In the genomic region with DNA sequence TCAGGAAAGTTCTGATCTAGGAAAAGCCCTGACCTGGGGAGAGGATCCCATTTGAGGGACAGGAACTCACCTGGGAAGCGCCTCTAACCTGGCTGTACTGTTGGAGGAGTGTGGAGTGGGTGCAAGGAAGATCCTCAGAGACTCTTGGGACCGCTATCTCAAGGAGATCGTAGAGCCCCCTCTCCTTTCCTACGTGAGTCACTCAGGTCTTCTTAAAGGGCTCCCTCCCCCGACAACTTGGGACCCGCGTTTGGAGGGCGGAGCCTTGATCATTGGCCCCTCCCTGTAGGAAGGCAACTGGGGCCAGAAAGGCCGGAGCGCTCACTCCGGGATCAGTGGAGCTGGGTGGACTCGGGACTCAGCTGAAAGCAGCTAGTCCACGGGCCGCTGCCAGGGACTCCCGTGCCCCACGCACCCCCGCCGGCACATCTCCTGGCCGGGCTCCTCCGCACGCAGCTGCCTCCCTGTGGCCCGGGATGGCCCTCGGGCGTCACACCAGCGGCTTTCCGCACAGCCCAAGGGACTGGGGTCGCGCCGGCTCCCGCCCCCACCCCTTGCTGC, we compare ENCODE assay signal across 8 cellular contexts. TPM values are rescaled to one million over a fixed set of nuclear protein-coding genes. Genes with fewer than 3 reads are reported as not detected.
DNase-seq lines count a peak whose midpoint lies in the region; ATAC-seq and TF ChIP-seq lines count a peak whose summit lies in the region.

No MANE protein-coding gene starts in this region.

- H3K4me1 Mint-ChIP-seq in naive B cell, result peaks cover 13 to 25% (median 23%) of the 10 kb centered on the region in 3 donors

- peak overlapping the region; percentile 66 to 96 (median 90) for H3K4me3 ChIP-seq in esophagus squamous epithelium

- H3K27me3 Mint-ChIP-seq in naive B cell, result peaks cover 0 to 18% (median 11%) of the 10 kb centered on the region in 3 donors

- DNase-seq in GM03348 (ENCODE audit: low spot score) (peak; percentile 88), NCI-H82 (lab: John Stamatoyannopoulos, UW) (peak; percentile 79), activated T-cell treated with anti-CD3 and anti-CD28 coated beads for 4 hours (peak; percentile 59), esophagus squamous epithelium (lab: John Stamatoyannopoulos, UW) (no peak), naive B cell (peak; percentile 7), substantia nigra (lab: John Stamatoyannopoulos, UW) (peak in 20 of 49 donors; percentile 9 to 75 (median 43)), DMS114 treated with DMSO at 0.1 percent for 48 hours (lab: John Stamatoyannopoulos, UW; ENCODE audit: unreplicated experiment) (no peak)

- peak overlapping the region; percentile 82 to 94 (median 89) for H3K4me3 Mint-ChIP-seq in naive B cell

- H3K9me3 ChIP-seq in esophagus squamous epithelium, result no peaks in the 10 kb centered on the region

- peak; percentile 7 for ATAC-seq in HG02623 (IDR thresholded peaks at IDR 0.05; ENCODE audit: unreplicated experiment)
- peak; percentile 22 to 45 for ATAC-seq in naive B cell (ENCODE audit: low read depth in 2 of 2)

- H3K27me3 ChIP-seq in esophagus squamous epithelium, result no peaks in the 10 kb centered on the region

- H3K27ac ChIP-seq in esophagus squamous epithelium (peak overlapping the region; percentile 56 to 88 (median 86)), substantia nigra (ENCODE audit: low read depth, low read length, poor library complexity, severe bottlenecking) (peak overlapping the region; percentile 82)

- no peak overlapping the region for H3K27ac Mint-ChIP-seq in naive B cell

- intact Hi-C loops in esophagus squamous epithelium (cut with DNase I), result no loop called here

- H3K36me3 Mint-ChIP-seq in naive B cell, result no peaks in the 10 kb centered on the region

- no peaks in the 10 kb centered on the region for H3K9me3 Mint-ChIP-seq in naive B cell

- peak in 1 of 6 experiments; percentile 14 for TF ChIP-seq CTCF in esophagus squamous epithelium (IDR thresholded peaks at IDR 0.05)

- peaks cover 15 to 35% (median 19%) of the 10 kb centered on the region in 3 donors for H3K4me1 ChIP-seq in esophagus squamous epithelium

- TF ChIP-seq POLR2A in esophagus squamous epithelium (IDR thresholded peaks at IDR 0.05), result no peak

- WGBS in esophagus squamous epithelium, 2 donors, result 0 to 20% methylated on average over 4 of the region's 30 CpGs

- peaks cover 0 to 40% (median 0%) of the 10 kb centered on the region in 3 donors for H3K36me3 ChIP-seq in esophagus squamous epithelium

RNA-seq across cellular contexts. Expression of a gene that starts 0.5 kb away (rescaled TPM):
- total RNA-seq in esophagus squamous epithelium, result 1 to 10 TPM; 7.7 to 9.4 (median 9.0) TPM
- 1 to 10 TPM in 2 of 6 donors, under 1 TPM in 3, not detected in 1; 0.25 to 1.7 (median 0.97) TPM for polyA plus RNA-seq in naive B cell (ENCODE audit: low read depth in 6 of 6)

RNA-seq across cellular contexts. Expression of a gene that starts 13.2 kb away (rescaled TPM):
- not detected for total RNA-seq in esophagus squamous epithelium
- not detected for polyA plus RNA-seq in naive B cell (ENCODE audit: low read depth in 6 of 6)

RNA-seq across cellular contexts. Expression of a gene that starts 25.3 kb away (rescaled TPM):
- total RNA-seq in esophagus squamous epithelium, result 100 to 1,000 TPM; 213 to 471 (median 356) TPM
- 100 to 1,000 TPM; 152 to 385 (median 155) TPM for polyA plus RNA-seq in naive B cell (ENCODE audit: low read depth in 6 of 6)

RNA-seq across cellular contexts. Expression of a gene that starts 27.9 kb away (rescaled TPM):
- total RNA-seq in esophagus squamous epithelium, result under 1 TPM; 0.31 to 0.76 (median 0.45) TPM
- under 1 TPM in 1 of 6 donors, not detected in 5; 0.28 TPM for polyA plus RNA-seq in naive B cell (ENCODE audit: low read depth in 6 of 6)

RNA-seq across cellular contexts. Expression of a gene that starts 39.6 kb away (rescaled TPM):
- total RNA-seq in esophagus squamous epithelium, result 100 to 1,000 TPM in 1 of 4 donors, 10 to 100 TPM in 3; 52.8 to 125 (median 69.0) TPM
- polyA plus RNA-seq in naive B cell (ENCODE audit: low read depth in 6 of 6), result not detected

Comparison
In these comparisons a context has a peak if more than half of its experiments do, and no peak if none do; other contexts are left out.
1. DNase-seq: peak in GM03348 (single experiment), NCI-H82 (single experiment), activated T-cell treated with anti-CD3 and anti-CD28 coated beads for 4 hours (single experiment) and naive B cell (single experiment); none in esophagus squamous epithelium (single experiment) and DMS114 treated with DMSO at 0.1 percent for 48 hours (single experiment).